9 cellular contexts compared by ENCODE assay signal in the genomic region with DNA sequence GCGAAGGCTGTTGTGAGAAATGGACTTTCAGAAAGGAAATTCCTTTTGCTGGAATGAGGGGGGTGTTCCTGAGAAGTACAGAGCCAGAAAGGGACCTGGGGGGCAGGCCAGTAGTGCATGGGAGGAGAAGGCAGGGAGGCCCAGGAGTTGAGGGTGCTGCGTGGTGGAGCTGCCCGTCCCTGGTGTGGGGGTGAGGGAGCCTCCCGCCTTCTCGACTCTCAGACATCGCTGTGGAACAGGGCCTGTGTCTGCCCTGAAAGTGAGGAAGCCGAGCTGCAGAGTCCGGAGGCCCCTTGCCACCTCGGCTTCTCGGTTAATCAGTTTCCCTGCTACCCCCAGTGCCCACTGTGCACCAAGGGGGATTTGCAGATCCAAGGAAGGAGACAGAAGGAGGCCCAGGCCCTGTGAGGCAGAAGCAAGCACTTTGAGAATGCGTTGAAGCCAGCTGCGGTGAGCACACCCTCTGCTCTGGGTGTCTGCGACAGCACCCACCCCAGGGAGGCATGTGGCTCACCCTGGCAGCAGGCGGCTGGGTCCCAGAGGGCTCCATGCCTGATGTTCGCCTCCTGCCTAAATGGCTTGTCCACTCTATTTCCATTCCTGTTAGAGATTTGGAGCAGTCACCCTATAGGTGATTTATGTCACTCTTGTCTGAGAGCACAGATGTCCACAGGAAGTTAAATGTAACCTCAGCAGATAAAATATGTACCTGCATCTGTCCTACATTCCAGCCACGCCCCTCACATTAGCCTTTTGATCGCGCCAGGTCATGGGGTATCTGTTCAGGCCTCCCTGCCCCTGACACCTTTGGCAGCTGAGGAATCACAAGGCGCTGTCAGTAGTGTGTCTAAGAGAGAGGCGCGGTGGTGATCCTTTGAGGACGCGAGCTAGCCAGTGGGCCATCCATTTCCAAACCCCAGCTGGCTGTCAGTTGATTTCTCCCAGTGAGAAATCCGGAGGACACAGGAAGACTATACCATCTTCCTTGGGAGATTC. TPM values are rescaled to one million over a fixed set of nuclear protein-coding genes. Genes with fewer than 3 reads are reported as not detected.
A peak's percentile ranks its signal among the peaks of the same experiment; 100 is the strongest.
DNase-seq lines count a peak whose midpoint lies in the region; ATAC-seq and TF ChIP-seq lines count a peak whose summit lies in the region.
"Had no signal": no experiment of that assay in that cellular context is flagged by ENCODE, and none has a peak within 500 bp of the region (broad histone marks: within the 10 kb centered on the region; RNA-seq: fewer than 3 reads in every experiment).

No MANE protein-coding gene starts in this region.

- no peak for TF ChIP-seq POLR2A in upper lobe of left lung (IDR thresholded peaks at IDR 0.05)

- H3K27ac ChIP-seq in cingulate gyrus (ENCODE audit: low read depth, low read length) (peak overlapping the region; percentile 93), mesenchymal stem cell (ENCODE audit: low read length, poor library complexity, severe bottlenecking) (peak overlapping the region; percentile 98), upper lobe of left lung (peak overlapping the region; percentile 91 to 96 (median 94))

- WGBS in mesenchymal stem cell: 45% methylated on average over 23 of the region's 24 CpGs
- 33 to 42% methylated on average over 10 to 23 of the region's 24 CpGs for WGBS in upper lobe of left lung, 2 donors

- peak overlapping the region in 1 of 2 experiments; percentile 42 for H3K23ac ChIP-seq in mesenchymal stem cell (ENCODE audit: low read length in 2 of 2)

- H2BK15ac ChIP-seq in mesenchymal stem cell (ENCODE audit: low read depth, poor library complexity, severe bottlenecking): peak overlapping the region; percentile 15

- H3K27ac Mint-ChIP-seq in activated T-cell treated with anti-CD3 and anti-CD28 coated beads, Interleukin-2, amount 50 U/mL, for 24 hours: peak overlapping the region; percentile 88

- H3K4me3 ChIP-seq in mesenchymal stem cell (ENCODE audit: insufficient read depth in 1 of 2, low read depth in 1 of 2, low read length in 2 of 2) (peak overlapping the region; percentile 54 to 82), upper lobe of left lung (peak overlapping the region; percentile 48 to 60 (median 54))

- peak overlapping the region; percentile 30 for H4K8ac ChIP-seq in mesenchymal stem cell (ENCODE audit: low read length)

- H3K27me3 Mint-ChIP-seq in activated T-cell treated with anti-CD3 and anti-CD28 coated beads, Interleukin-2, amount 50 U/mL, for 24 hours: no peaks in the 10 kb centered on the region

- H2AFZ ChIP-seq in mesenchymal stem cell (ENCODE audit: low read depth, low read length): no peak overlapping the region

- H2BK120ac ChIP-seq in mesenchymal stem cell (ENCODE audit: low read depth, low read length): peak overlapping the region; percentile 37

- H3K14ac ChIP-seq in mesenchymal stem cell (ENCODE audit: low read length in 2 of 2): peak overlapping the region in 1 of 2 experiments; percentile 91

- H3K4me1 ChIP-seq in mesenchymal stem cell (ENCODE audit: control insufficient read depth, insufficient read depth, low read depth, low read length) (peaks cover 45% of the 10 kb centered on the region), upper lobe of left lung (peaks cover 70 to 100% (median 86%) of the 10 kb centered on the region in 4 donors)

- H3K79me1 ChIP-seq in mesenchymal stem cell (replicated peaks; ENCODE audit: low read length, poor library complexity, severe bottlenecking): peaks cover 28% of the 10 kb centered on the region

- H2AK5ac ChIP-seq in mesenchymal stem cell (ENCODE audit: low read length, severe bottlenecking): peak overlapping the region; percentile 43

- H4K91ac ChIP-seq in mesenchymal stem cell (ENCODE audit: low read length): peak overlapping the region; percentile 62

- H3K36me3 Mint-ChIP-seq in activated T-cell treated with anti-CD3 and anti-CD28 coated beads, Interleukin-2, amount 50 U/mL, for 24 hours (ENCODE audit: low read depth): peaks cover 62% of the 10 kb centered on the region

- DNase-seq in activated T-cell treated with anti-CD3 and anti-CD28 coated beads, Interleukin-2, amount 50 U/mL, for 24 hours: no peak
- DNase-seq in activated T-cell treated with anti-CD3 and anti-CD28 coated beads for 4 hours (no peak), mesenchymal stem cell (no peak), upper lobe of left lung (no peak), NCI-H345 (lab: John Stamatoyannopoulos, UW) (no peak), NCI-H146 (lab: John Stamatoyannopoulos, UW) (no peak), NCI-H226 (no peak)

- H3K4me2 ChIP-seq in mesenchymal stem cell (ENCODE audit: low read length, poor library complexity, severe bottlenecking): peak overlapping the region; percentile 68

- H3K4ac ChIP-seq in mesenchymal stem cell (ENCODE audit: low read depth in 1 of 2, low read length in 2 of 2): peak overlapping the region; percentile 32 to 76

- no peak for TF ChIP-seq EP300 in upper lobe of left lung (IDR thresholded peaks at IDR 0.05)

- H3K9me3 ChIP-seq in mesenchymal stem cell (ENCODE audit: control insufficient read depth, low read length) (no peaks in the 10 kb centered on the region), upper lobe of left lung (no peaks in the 10 kb centered on the region)

- H3K9me3 Mint-ChIP-seq in activated T-cell treated with anti-CD3 and anti-CD28 coated beads, Interleukin-2, amount 50 U/mL, for 24 hours: no peaks in the 10 kb centered on the region

- TF ChIP-seq CTCF in upper lobe of left lung (IDR thresholded peaks at IDR 0.05): peak in 1 of 6 experiments; percentile 2

- peak overlapping the region; percentile 70 for H3K4me3 Mint-ChIP-seq in activated T-cell treated with anti-CD3 and anti-CD28 coated beads, Interleukin-2, amount 50 U/mL, for 24 hours

- H3K18ac ChIP-seq in mesenchymal stem cell (ENCODE audit: low read depth in 1 of 2, low read length in 2 of 2): peak overlapping the region; percentile 57 to 85

- no peaks in the 10 kb centered on the region for H3K27me3 ChIP-seq in mesenchymal stem cell (ENCODE audit: control insufficient read depth in 1 of 2, insufficient read depth in 1 of 2, low read length in 2 of 2)
- H3K27me3 ChIP-seq in upper lobe of left lung: no peaks in the 10 kb centered on the region

- H3K9ac ChIP-seq in mesenchymal stem cell (ENCODE audit: low read length): peak overlapping the region; percentile 94

- H3K4me1 Mint-ChIP-seq in activated T-cell treated with anti-CD3 and anti-CD28 coated beads, Interleukin-2, amount 50 U/mL, for 24 hours (ENCODE audit: low read depth): peaks cover 82% of the 10 kb centered on the region

- H2BK5ac ChIP-seq in mesenchymal stem cell (ENCODE audit: low read depth, low read length, poor library complexity, severe bottlenecking): peak overlapping the region; percentile 46

- peaks cover 37 to 48% of the 10 kb centered on the region in 2 experiments for H3K36me3 ChIP-seq in mesenchymal stem cell (ENCODE audit: control insufficient read depth in 1 of 2, insufficient read depth in 2 of 2, low read depth in 1 of 2, low read length in 2 of 2)
- peaks cover 4 to 38% (median 34%) of the 10 kb centered on the region in 4 donors for H3K36me3 ChIP-seq in upper lobe of left lung

- peak overlapping the region; percentile 12 to 81 for H2BK12ac ChIP-seq in mesenchymal stem cell (ENCODE audit: low read length in 2 of 2)

- peak; percentile 15 to 29 for ATAC-seq in upper lobe of left lung (ENCODE audit: low FRiP score in 2 of 2)

RNA-seq across cellular contexts. Expression of gene PTGES2, which starts 28.3 kb away (rescaled TPM):
- polyA plus RNA-seq in mesenchymal stem cell (2013, experiment 1 of 2): 31.2 TPM
- 28.6 TPM for polyA plus RNA-seq in mesenchymal stem cell (2013, experiment 2 of 2)
- total RNA-seq in upper lobe of left lung: 100 to 1,000 TPM in 1 of 6 donors, 10 to 100 TPM in 5; 45.9 to 116 (median 61.1) TPM

RNA-seq across cellular contexts. Expression of gene SLC25A25, which starts 31.2 kb away (rescaled TPM):
- polyA plus RNA-seq in mesenchymal stem cell (2013, experiment 1 of 2): 6.8 TPM
- polyA plus RNA-seq in mesenchymal stem cell (2013, experiment 2 of 2): 6.4 TPM
- total RNA-seq in upper lobe of left lung: 10 to 100 TPM; 23.6 to 40.2 (median 33.7) TPM

RNA-seq across cellular contexts. Expression of gene NAIF1, which starts 32.1 kb away (rescaled TPM):
- 6.5 TPM for polyA plus RNA-seq in mesenchymal stem cell (2013, experiment 1 of 2)
- polyA plus RNA-seq in mesenchymal stem cell (2013, experiment 2 of 2): 6.1 TPM
- 10 to 100 TPM in 5 of 6 donors, 1 to 10 TPM in 1; 8.0 to 37.7 (median 13.0) TPM for total RNA-seq in upper lobe of left lung

RNA-seq across cellular contexts. Expression of gene LCN2, which starts 50.0 kb away (rescaled TPM):
- not detected for polyA plus RNA-seq in mesenchymal stem cell (2013, experiment 1 of 2)
- polyA plus RNA-seq in mesenchymal stem cell (2013, experiment 2 of 2): not detected
- 100 to 1,000 TPM in 2 of 6 donors, 10 to 100 TPM in 3, 1 to 10 TPM in 1; 9.0 to 193 (median 38.2) TPM for total RNA-seq in upper lobe of left lung
- total RNA-seq: Daoy had no signal
